Comparison of ENCODE assay signal across 8 cellular contexts in genomic region chrX:118975831-118976598, GRCh38.
A peak's percentile ranks its signal among the peaks of the same experiment; 100 is the strongest.
DNase-seq lines count a peak whose midpoint lies in the region.

No MANE protein-coding gene starts in this region.

- H3K9ac ChIP-seq in endocrine pancreas (ENCODE audit: control insufficient read depth, insufficient read depth, low read length), result peak overlapping the region; percentile 74
- H3K9ac ChIP-seq in mucosa of rectum (ENCODE audit: low read depth in 1 of 2, low read length in 2 of 2), result peak overlapping the region; percentile 14 to 80

- H3K9me3 ChIP-seq in endocrine pancreas (ENCODE audit: control insufficient read depth, low read length) (no peaks in the 10 kb centered on the region), mucosa of rectum (ENCODE audit: control insufficient read depth in 2 of 2, low read length in 2 of 2) (no peaks in the 10 kb centered on the region)

- H3K36me3 ChIP-seq in endocrine pancreas (ENCODE audit: control insufficient read depth, insufficient read depth, low read length), result no peaks in the 10 kb centered on the region
- peaks cover 0 to 3% of the 10 kb centered on the region in 2 donors for H3K36me3 ChIP-seq in mucosa of rectum (ENCODE audit: control insufficient read depth in 2 of 2, insufficient read depth in 2 of 2, low read length in 2 of 2)

- peak; percentile 43 for DNase-seq in GF-D8 (lab: John Stamatoyannopoulos, UW)
- peak; percentile 67 for DNase-seq in NCI-H748 (lab: John Stamatoyannopoulos, UW; ENCODE audit: unreplicated experiment)
- peak; percentile 81 for DNase-seq in activated CD8-positive, alpha-beta memory T cell treated with anti-CD3 and anti-CD28 coated beads, Interleukin-2, amount 50 U/mL, for 4 hours
- DNase-seq in stimulated activated CD8-positive, alpha-beta memory T cell treated with anti-CD3 and anti-CD28 coated beads, Interleukin-4, amount 100 ng/mL, for 48 hours, result peak; percentile 72
- no peak for DNase-seq in DMS79 treated with DMSO at 0.1 percent for 48 hours (lab: John Stamatoyannopoulos, UW)
- no peak for DNase-seq in NCI-H2029 treated with DMSO at 0.1 percent for 48 hours (lab: John Stamatoyannopoulos, UW)

- H3K27me3 ChIP-seq in endocrine pancreas (ENCODE audit: control insufficient read depth, insufficient read depth, low read length) (no peaks in the 10 kb centered on the region), mucosa of rectum (ENCODE audit: control insufficient read depth in 2 of 2, insufficient read depth in 2 of 2, low read length in 2 of 2) (peaks cover 4 to 8% of the 10 kb centered on the region in 2 donors)

- H3K4me3 ChIP-seq in endocrine pancreas (ENCODE audit: control insufficient read depth, insufficient read depth, low read length), result peak overlapping the region; percentile 79
- H3K4me3 ChIP-seq in mucosa of rectum (ENCODE audit: low read length in 2 of 2), result peak overlapping the region; percentile 71 to 72

- H3K4me1 ChIP-seq in endocrine pancreas (ENCODE audit: control insufficient read depth, insufficient read depth, low read length), result no peaks in the 10 kb centered on the region
- H3K4me1 ChIP-seq in mucosa of rectum (ENCODE audit: control insufficient read depth in 2 of 2, insufficient read depth in 2 of 2, low read length in 2 of 2), result peaks cover 3 to 12% of the 10 kb centered on the region in 2 donors

- peak overlapping the region; percentile 78 to 80 for H3K27ac ChIP-seq in mucosa of rectum (ENCODE audit: low read depth in 2 of 2, low read length in 2 of 2)

Comparison
In these comparisons a context has a peak if more than half of its experiments do, and no peak if none do; other contexts are left out.
1. DNase-seq: peak in GF-D8 (single experiment), NCI-H748 (single experiment), activated CD8-positive, alpha-beta memory T cell treated with anti-CD3 and anti-CD28 coated beads, Interleukin-2, amount 50 U/mL, for 4 hours (single experiment) and stimulated activated CD8-positive, alpha-beta memory T cell treated with anti-CD3 and anti-CD28 coated beads, Interleukin-4, amount 100 ng/mL, for 48 hours (single experiment); none in DMS79 treated with DMSO at 0.1 percent for 48 hours (single experiment) and NCI-H2029 treated with DMSO at 0.1 percent for 48 hours (single experiment).